10 cellular contexts compared by ENCODE assay signal in the genomic region with DNA sequence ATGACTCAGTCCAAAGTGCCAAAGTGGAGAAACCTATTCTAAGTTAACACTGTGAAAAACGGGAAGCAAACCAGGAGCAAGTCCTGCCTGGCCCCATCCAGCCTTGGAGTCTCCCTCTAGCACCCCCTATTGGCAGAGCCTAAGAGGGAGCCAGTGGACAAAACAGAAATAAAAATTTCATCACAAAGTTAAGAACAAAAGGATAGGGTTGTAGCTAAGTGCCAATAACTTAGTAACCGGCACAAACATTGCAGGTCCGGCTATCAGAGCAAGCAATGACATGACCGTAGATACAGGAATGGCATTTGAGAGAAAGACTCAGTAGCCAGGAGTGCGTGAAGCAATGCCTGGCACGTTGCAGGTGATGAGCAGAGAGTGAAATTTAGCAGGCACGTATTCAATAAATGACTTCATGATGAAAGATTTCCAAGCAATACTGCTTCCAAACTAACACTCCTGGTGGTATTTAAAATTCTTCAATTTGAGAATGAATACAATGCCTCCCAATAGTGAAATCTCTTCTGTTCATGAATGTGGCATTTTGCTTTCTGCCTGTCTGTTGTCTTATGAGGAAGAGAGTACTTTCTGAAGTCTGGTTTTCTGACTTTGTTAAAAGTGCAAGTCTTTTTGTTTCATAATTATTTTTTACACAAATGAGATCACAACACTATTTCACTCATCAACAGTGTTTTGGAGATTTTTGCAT.
A peak's percentile ranks its signal among the peaks of the same experiment; 100 is the strongest.
DNase-seq lines count a peak whose midpoint lies in the region; ATAC-seq, FAIRE-seq and TF ChIP-seq lines count a peak whose summit lies in the region.
"Had no signal": no experiment of that assay in that cellular context is flagged by ENCODE, and none has a peak within 500 bp of the region (broad histone marks: within the 10 kb centered on the region; RNA-seq: fewer than 3 reads in every experiment).

No MANE protein-coding gene starts in this region.

- H3K4me3 ChIP-seq in K562 = no peak overlapping the region

- TF ChIP-seq POLR2A in K562 (conservative IDR thresholded peaks at IDR 0.05) = no peak

- 1% methylated on average over 7 of the region's 7 CpGs for WGBS in K562 (ENCODE audit: insufficient coverage, low coverage, missing lambda C conversion rate)

- no peaks in the 10 kb centered on the region for H3K27me3 Mint-ChIP-seq in nephron (ENCODE audit: low read depth)

- no peak overlapping the region for H3K4me2 ChIP-seq in K562 (ENCODE audit: insufficient read depth, low read length)

- H3K27me3 ChIP-seq in K562 (ENCODE audit: control insufficient read depth in 2 of 2, insufficient read depth in 2 of 2, low read length in 2 of 2) = no peaks in the 10 kb centered on the region

- H3K9me3 Mint-ChIP-seq in nephron = no peaks in the 10 kb centered on the region

- in situ Hi-C loops in K562 (cut with MboI) = no loop called here

- FAIRE-seq in K562 (lab: Jason Lieb, UNC) = peak; percentile 76
- FAIRE-seq: islet of Langerhans had no signal

- POLR2A ChIA-PET in K562 (lab: Yijun Ruan, JAX) = no interaction called here

- H4K20me1 ChIP-seq in K562 (replicated peaks; ENCODE audit: control insufficient read depth, insufficient read depth, low read length) = no peaks in the 10 kb centered on the region

- peak in 1 of 2 experiments; percentile 34; a peak in 1 of 4 replicates for TF ChIP-seq RAD21 in K562 (CRISPR knock-in tag; conservative IDR thresholded peaks at IDR 0.05 in 1 of 2, IDR thresholded peaks at IDR 0.05 in 1 of 2)

- CTCF ChIA-PET in K562 (lab: Yijun Ruan, JAX; ENCODE audit: low intra/inter-chr PET ratio) = no interaction called here

- H3K27ac Mint-ChIP-seq in nephron = no peak overlapping the region
- H3K27ac Mint-ChIP-seq: B cell had no signal

- H3K4me1 ChIP-seq in K562 (replicated peaks in 1 of 2; ENCODE audit: control insufficient read depth in 2 of 2, insufficient read depth in 2 of 2, low read length in 2 of 2) = no peaks in the 10 kb centered on the region

- no peak overlapping the region for H3K4me3 Mint-ChIP-seq in nephron
- H3K4me3 Mint-ChIP-seq: B cell had no signal

- no peaks in the 10 kb centered on the region for H3K79me2 ChIP-seq in K562 (ENCODE audit: control insufficient read depth, insufficient read depth, low read length)

- H2AFZ ChIP-seq in K562 (ENCODE audit: low read depth, low read length) = no peak overlapping the region

- no peaks in the 10 kb centered on the region for H3K36me3 ChIP-seq in K562 (ENCODE audit: control insufficient read depth, insufficient read depth, low read length)

- H3K4me1 Mint-ChIP-seq in nephron = no peaks in the 10 kb centered on the region

- BruUV-seq in K562 (replicated peaks; lab: Mats Ljungman, UMichigan) = no TSS peak

- no peak overlapping the region for H3K9ac ChIP-seq in K562 (ENCODE audit: insufficient read depth in 1 of 2, low read depth in 2 of 2, low read length in 2 of 2)

- no peaks in the 10 kb centered on the region for H3K9me1 ChIP-seq in K562 (ENCODE audit: control insufficient read depth, insufficient read depth, low read length)

- H3K36me3 Mint-ChIP-seq in nephron (ENCODE audit: low read depth) = no peaks in the 10 kb centered on the region

- TF ChIP-seq EP300 in K562 (IDR thresholded peaks at IDR 0.05; ENCODE audit: low read length) = no peak

- DNase-seq in NCI-H146 (lab: John Stamatoyannopoulos, UW) = peak; percentile 26
- DNase-seq in NCI-H146 treated with DMSO at 0.1 percent for 48 hours (lab: John Stamatoyannopoulos, UW; ENCODE audit: unreplicated experiment) = no peak
- DNase-seq in HT1080 (ENCODE audit: low read depth) = peak; percentile 26
- DNase-seq in K562 (ENCODE audit: extremely low read depth in 1 of 4, low spot score in 3 of 4) = peak; percentile 22 to 57 (median 26)
- DNase-seq in stimulated activated CD4-positive, alpha-beta T cell treated with anti-CD3 and anti-CD28 coated beads, Interleukin-4, amount 100 ng/mL, for 4 hours = no peak
- DNase-seq in activated CD8-positive, alpha-beta memory T cell treated with anti-CD3 and anti-CD28 coated beads, Interleukin-2, amount 50 U/mL, for 48 hours = no peak
- DNase-seq in OCI-M2 (lab: John Stamatoyannopoulos, UW; ENCODE audit: unreplicated experiment) = no peak

- no peaks in the 10 kb centered on the region for H3K9me3 ChIP-seq in K562 (replicated peaks; ENCODE audit: control insufficient read depth, insufficient read depth, low read depth, low read length)

- no peak overlapping the region for H3K27ac ChIP-seq in K562 (ENCODE audit: extremely low read depth, low read depth, low read length)

- peak; percentile 89 for ATAC-seq in K562

- TF ChIP-seq CTCF in K562 (IDR thresholded peaks at IDR 0.05 in 2 of 3, conservative IDR thresholded peaks at IDR 0.05 in 1 of 3; ENCODE audit: insufficient read depth in 2 of 3, low read depth in 1 of 3, low read length in 3 of 3) (peak; percentile 66 to 79 (median 77)), nephron (IDR thresholded peaks at IDR 0.05; ENCODE audit: unreplicated experiment in 3 of 3) (peak; percentile 12 to 38 (median 21))

- intact Hi-C loops in K562 (cut with micrococcal nuclease) = loop anchor here (5.0 kb wide), 1 partner anchor 392 kb away; the partner anchor contains the start of gene OMA1

TF ChIP-seq in K562, 482 proteins besides CTCF, POLR2A, EP300 and RAD21:
- TF ChIP-seq PRMT5 (CRISPR knock-in tag; IDR thresholded peaks at IDR 0.05) (no peak), ZNF24 (IDR thresholded peaks at IDR 0.05) (no peak), KLF16 (IDR thresholded peaks at IDR 0.05) (0 out of 2 replicates have a peak, but pooled peaks have one; percentile 23), KHSRP (IDR thresholded peaks at IDR 0.05) (no peak), SMC3 (conservative IDR thresholded peaks at IDR 0.05; ENCODE audit: insufficient read depth, low read depth, low read length) (0 out of 2 replicates have a peak, but pooled peaks have one; percentile 25), GATAD2B (IDR thresholded peaks at IDR 0.05; ENCODE audit: borderline replicate concordance) (no peak)
TF ChIP-seq in K562: peak in this region for 2.

Comparison
In these comparisons a context has a peak if more than half of its experiments do, and no peak if none do; other contexts are left out.
1. DNase-seq: peak in NCI-H146 (single experiment), HT1080 (single experiment) and K562 (4 of 4); none in NCI-H146 treated with DMSO at 0.1 percent for 48 hours (single experiment), stimulated activated CD4-positive, alpha-beta T cell treated with anti-CD3 and anti-CD28 coated beads, Interleukin-4, amount 100 ng/mL, for 4 hours (0 of 2), activated CD8-positive, alpha-beta memory T cell treated with anti-CD3 and anti-CD28 coated beads, Interleukin-2, amount 50 U/mL, for 48 hours (single experiment) and OCI-M2 (single experiment).